In genomic region chr6:13391537-13391936, GRCh38 we compare ENCODE assay signal across 35 cellular contexts.
"Had no signal": no experiment of that assay in that cellular context is flagged by ENCODE, and none has a peak within 500 bp of the region (broad histone marks: within the 10 kb centered on the region; RNA-seq: fewer than 3 reads in every experiment).

No MANE protein-coding gene starts in this region.

- H3K9me3 Mint-ChIP-seq: activated T-cell treated with anti-CD3 and anti-CD28 coated beads, Interleukin-2, amount 50 U/mL, for 4 hours; activated T-helper 17 cell treated with anti-CD3 and anti-CD28 coated beads, Interleukin-2, amount 50 U/mL, for 72 hours; T-cell had no signal

- FAIRE-seq: astrocyte, bronchial epithelial cell, colon, endometrium, endothelial cell of umbilical vein had no signal

- H3K9me3 ChIP-seq: esophagus squamous epithelium, gastroesophageal sphincter had no signal

- H3K4me3 ChIP-seq: esophagus squamous epithelium, gastroesophageal sphincter had no signal

- H3K4me3 Mint-ChIP-seq: activated B cell treated with CpG ODN at 0.5 μM for 24 hours; activated CD8-positive, alpha-beta T cell treated with anti-CD3 and anti-CD28 coated beads for 36 hours; activated naive CD8-positive, alpha-beta T cell; activated T-cell treated with anti-CD3 and anti-CD28 coated beads, Interleukin-2, amount 50 U/mL, for 4 hours; activated T-helper 17 cell treated with anti-CD3 and anti-CD28 coated beads, Interleukin-2, amount 50 U/mL, for 72 hours; T-cell; T-helper 1 cell treated with Interleukin-12 subunit alpha and Interleukin-12 subunit beta and Interleukin-4 antibody, amounts not matched to agents 30 μg/mL and 1 μg/mL, for 36 hours; T-helper 2 cell treated with Interferon-gamma antibody and Interleukin-4, amounts not matched to agents 5 μg/mL and 100 μg/mL, for 36 hours had no signal

- H3K36me3 ChIP-seq: brain microvascular endothelial cell, esophagus squamous epithelium, gastroesophageal sphincter, WERI-Rb-1 had no signal

- DNase-seq: activated B cell treated with CpG ODN at 0.5 μM for 24 hours; activated CD4-positive, alpha-beta T cell treated with anti-CD3 and anti-CD28 coated beads for 48 hours; activated CD4-positive, alpha-beta T cell treated with anti-CD3 and anti-CD28 coated beads, Interleukin-2, amount 50 U/mL, for 1 hour; activated CD4-positive, alpha-beta T cell treated with anti-CD3 and anti-CD28 coated beads, Interleukin-2, amount 50 U/mL, for 48 hours; activated CD8-positive, alpha-beta memory T cell treated with anti-CD3 and anti-CD28 coated beads for 24 hours; activated CD8-positive, alpha-beta T cell treated with anti-CD3 and anti-CD28 coated beads for 36 hours; activated effector memory CD4-positive, alpha-beta T cell treated with Interleukin-2 at 50 U/mL for 16 hours; activated gamma-delta T cell treated with Interleukin-2 at 50 U/mL for 16 hours; activated naive CD4-positive, alpha-beta T cell treated with anti-CD3 and anti-CD28 coated beads, Interleukin-2, amount 50 U/mL, for 16 hours; activated naive CD4-positive, alpha-beta T cell treated with Interleukin-2 at 50 U/mL for 16 hours; activated T-cell treated with anti-CD3 and anti-CD28 coated beads, Interleukin-2, amount 50 U/mL, for 4 hours; amniotic stem cell; anterior cingulate cortex; brain microvascular endothelial cell; cortex of kidney; dermis blood vessel endothelial cell; effector CD4-positive, alpha-beta T cell; esophagus squamous epithelium; foreskin melanocyte; SW 1271; T-cell; T1000; WERI-Rb-1 had no signal

- H3K27me3 ChIP-seq: brain microvascular endothelial cell, esophagus squamous epithelium, gastroesophageal sphincter had no signal

- H3K36me3 Mint-ChIP-seq: T-cell had no signal

- ATAC-seq: activated CD4-positive, CD25-positive, alpha-beta regulatory T cell treated with anti-CD3 and anti-CD28 coated beads, Interleukin-2, amount 50 U/mL, for 24 hours; activated CD8-positive, alpha-beta T cell treated with anti-CD3 and anti-CD28 coated beads for 36 hours; activated T-cell treated with anti-CD3 and anti-CD28 coated beads, Interleukin-2, amount 50 U/mL, for 4 hours; activated T-helper 17 cell treated with anti-CD3 and anti-CD28 coated beads, Interleukin-2, amount 50 U/mL, for 72 hours; gastroesophageal sphincter; T-cell had no signal

- H3K27me3 Mint-ChIP-seq: activated B cell treated with CpG ODN at 0.5 μM for 24 hours; activated CD8-positive, alpha-beta T cell treated with anti-CD3 and anti-CD28 coated beads for 36 hours; activated naive CD8-positive, alpha-beta T cell; activated T-helper 17 cell treated with anti-CD3 and anti-CD28 coated beads, Interleukin-2, amount 50 U/mL, for 72 hours; T-cell had no signal

- H3K27ac ChIP-seq: brain microvascular endothelial cell, epithelial cell of prostate, esophagus squamous epithelium, gastroesophageal sphincter, WERI-Rb-1 had no signal

- H3K27ac Mint-ChIP-seq: activated CD8-positive, alpha-beta T cell treated with anti-CD3 and anti-CD28 coated beads for 36 hours; activated naive CD8-positive, alpha-beta T cell; activated T-helper 17 cell treated with anti-CD3 and anti-CD28 coated beads, Interleukin-2, amount 50 U/mL, for 72 hours; T-helper 1 cell treated with Interleukin-12 subunit alpha and Interleukin-12 subunit beta and Interleukin-4 antibody, amounts not matched to agents 30 μg/mL and 1 μg/mL, for 36 hours; T-helper 2 cell treated with Interferon-gamma antibody and Interleukin-4, amounts not matched to agents 5 μg/mL and 100 μg/mL, for 36 hours had no signal
